In genomic region chr3:58540176-58540863, GRCh38 we compare ENCODE assay signal across 29 cellular contexts. TPM values are rescaled to one million over a fixed set of nuclear protein-coding genes. Genes with fewer than 3 reads are reported as not detected.
"Had no signal": no experiment of that assay in that cellular context is flagged by ENCODE, and none has a peak within 500 bp of the region (broad histone marks: within the 10 kb centered on the region; RNA-seq: fewer than 3 reads in every experiment).

No MANE protein-coding gene starts in this region.

- H3K9me3 ChIP-seq: gastrocnemius medialis, left ventricle myocardium inferior, testis, transverse colon, uterus had no signal

- H3K4me3 ChIP-seq: cardiac muscle cell, coronary artery, dorsolateral prefrontal cortex, gastrocnemius medialis, left ventricle myocardium inferior, skin epidermis, testis, transverse colon, uterus had no signal

- H3K27ac ChIP-seq: cardiac muscle cell, coronary artery, dorsolateral prefrontal cortex, gastrocnemius medialis, left ventricle myocardium inferior, skin epidermis, testis, transverse colon, uterus had no signal

- H3K27me3 Mint-ChIP-seq: activated T-helper 17 cell treated with anti-CD3 and anti-CD28 coated beads, Interleukin-2, amount 50 U/mL, for 72 hours; brain; effector memory CD8-positive, alpha-beta T cell had no signal

- H3K4me1 Mint-ChIP-seq: activated T-helper 17 cell treated with anti-CD3 and anti-CD28 coated beads, Interleukin-2, amount 50 U/mL, for 72 hours had no signal

- H3K9me3 Mint-ChIP-seq: activated naive CD4-positive, alpha-beta T cell treated with anti-CD3 and anti-CD28 coated beads, Interleukin-2, amount 50 U/mL, for 72 hours; activated T-helper 17 cell treated with anti-CD3 and anti-CD28 coated beads, Interleukin-2, amount 50 U/mL, for 72 hours; effector memory CD8-positive, alpha-beta T cell had no signal

- DNase-seq: activated CD4-positive, alpha-beta T cell treated with anti-CD3 and anti-CD28 coated beads for 4 hours; activated CD4-positive, alpha-beta T cell treated with anti-CD3 and anti-CD28 coated beads, Interleukin-2, amount 50 U/mL, for 4 hours; activated naive CD4-positive, alpha-beta T cell; aorta; cerebellar nuclear complex; dorsolateral prefrontal cortex; effector memory CD8-positive, alpha-beta T cell; erythroblast; gastrocnemius medialis; glutamatergic neuron; left ventricle myocardium inferior; stimulated activated CD4-positive, alpha-beta T cell treated with anti-CD3 and anti-CD28 coated beads, Interleukin-12 subunit alpha, Interleukin-12 subunit beta, amount 100 ng/mL, for 4 hours; stimulated activated CD4-positive, alpha-beta T cell treated with anti-CD3 and anti-CD28 coated beads, Interleukin-4, amount 100 ng/mL, for 1 hour; stimulated activated naive CD8-positive, alpha-beta T cell treated with anti-CD3 and anti-CD28 coated beads, Interleukin-15, Interleukin-2, amounts not matched to agents 100 U/mL and 50 U/mL, for 24 hours; testis; transverse colon; uterus had no signal

- H3K27ac Mint-ChIP-seq: activated naive CD4-positive, alpha-beta T cell treated with anti-CD3 and anti-CD28 coated beads, Interleukin-2, amount 50 U/mL, for 72 hours; activated T-helper 17 cell treated with anti-CD3 and anti-CD28 coated beads, Interleukin-2, amount 50 U/mL, for 72 hours; effector memory CD8-positive, alpha-beta T cell had no signal

- H3K36me3 Mint-ChIP-seq: activated naive CD4-positive, alpha-beta T cell treated with anti-CD3 and anti-CD28 coated beads, Interleukin-2, amount 50 U/mL, for 72 hours; brain had no signal

- H3K27me3 ChIP-seq: cardiac muscle cell, dorsolateral prefrontal cortex, gastrocnemius medialis, testis, transverse colon, uterus had no signal

- H3K4me3 Mint-ChIP-seq: activated T-helper 17 cell treated with anti-CD3 and anti-CD28 coated beads, Interleukin-2, amount 50 U/mL, for 72 hours; brain; effector memory CD8-positive, alpha-beta T cell; nephron had no signal

- FAIRE-seq: islet of Langerhans, TTC549 had no signal

- H3K36me3 ChIP-seq: cardiac muscle cell, gastrocnemius medialis, left ventricle myocardium inferior, transverse colon, uterus had no signal

- ATAC-seq: activated naive CD4-positive, alpha-beta T cell treated with anti-CD3 and anti-CD28 coated beads, Interleukin-2, amount 50 U/mL, for 72 hours; activated T-helper 17 cell treated with anti-CD3 and anti-CD28 coated beads, Interleukin-2, amount 50 U/mL, for 72 hours; effector memory CD8-positive, alpha-beta T cell; gastrocnemius medialis; sciatic nerve; stimulated activated naive CD8-positive, alpha-beta T cell treated with anti-CD3 and anti-CD28 coated beads, Interleukin-15, Interleukin-2, amounts not matched to agents 100 U/mL and 50 U/mL, for 24 hours had no signal

RNA-seq across cellular contexts. Expression of gene ACOX2, which starts 3.3 kb away (rescaled TPM):
- total RNA-seq: activated naive CD4-positive, alpha-beta T cell treated with anti-CD3 and anti-CD28 coated beads, Interleukin-2, amount 50 U/mL, for 72 hours; activated T-helper 17 cell treated with anti-CD3 and anti-CD28 coated beads, Interleukin-2, amount 50 U/mL, for 72 hours; T-helper 1 cell treated with Interleukin-12 subunit alpha and Interleukin-12 subunit beta and Interleukin-4 antibody, amounts not matched to agents 30 ng/mL and 1 ng/mL, for 36 hours had no signal

RNA-seq across cellular contexts. Expression of gene FAM107A, which starts 36.9 kb away (rescaled TPM):
- total RNA-seq: activated naive CD4-positive, alpha-beta T cell treated with anti-CD3 and anti-CD28 coated beads, Interleukin-2, amount 50 U/mL, for 72 hours; activated T-helper 17 cell treated with anti-CD3 and anti-CD28 coated beads, Interleukin-2, amount 50 U/mL, for 72 hours; cardiac muscle cell; osteoblast; T-helper 1 cell treated with Interleukin-12 subunit alpha and Interleukin-12 subunit beta and Interleukin-4 antibody, amounts not matched to agents 30 ng/mL and 1 ng/mL, for 36 hours had no signal
- polyA plus RNA-seq: cardiac muscle cell had no signal
